ENCODE assay signal across 12 cellular contexts in genomic region chr10:75396861-75397570, GRCh38. TPM values are rescaled to one million over a fixed set of nuclear protein-coding genes. Genes with fewer than 3 reads are reported as not detected.
DNase-seq lines count a peak whose midpoint lies in the region; ATAC-seq and TF ChIP-seq lines count a peak whose summit lies in the region.
"Had no signal": no experiment of that assay in that cellular context is flagged by ENCODE, and none has a peak within 500 bp of the region (broad histone marks: within the 10 kb centered on the region; RNA-seq: fewer than 3 reads in every experiment).

No MANE protein-coding gene starts in this region.

- H3K4me3 ChIP-seq in PC-3 (ENCODE audit: low read length) (peak overlapping the region; percentile 79), fibroblast of the aortic adventitia (ENCODE audit: low read depth, low read length) (peak overlapping the region; percentile 99)
- H3K4me3 ChIP-seq: BLaER1 treated with 17β-estradiol and CSF1 and Interleukin-3, amounts not matched to agents 10 nM and 100 nM had no signal

- H3K27me3 ChIP-seq in PC-3 (ENCODE audit: low read length) = peaks cover 75% of the 10 kb centered on the region

- peak overlapping the region; percentile 80 for H3K9ac ChIP-seq in PC-3 (ENCODE audit: low read length)
- H3K9ac ChIP-seq: BLaER1 treated with 17β-estradiol and CSF1 and Interleukin-3, amounts not matched to agents 10 nM and 100 nM had no signal

- peaks cover 19% of the 10 kb centered on the region for H3K4me1 Mint-ChIP-seq in nephron
- peaks cover 5% of the 10 kb centered on the region for H3K4me1 Mint-ChIP-seq in activated T-helper 17 cell treated with anti-CD3 and anti-CD28 coated beads, Interleukin-2, amount 50 U/mL, for 72 hours

- peaks cover 40% of the 10 kb centered on the region for H3K27me3 Mint-ChIP-seq in nephron (ENCODE audit: low read depth)
- peaks cover 34% of the 10 kb centered on the region for H3K27me3 Mint-ChIP-seq in activated T-helper 17 cell treated with anti-CD3 and anti-CD28 coated beads, Interleukin-2, amount 50 U/mL, for 72 hours

- CTCF ChIA-PET in PC-3 (lab: Charles Lee) = interaction anchor here (0.5 to 1.0 kb wide), 3 partner anchors 209 to 1806 kb away, joined by 3 to 13 read pairs (median 5); partner anchors contain the start of gene USP54

- DNase-seq in PC-3 = peak; percentile 66
- peak; percentile 22 for DNase-seq in fibroblast of the aortic adventitia (ENCODE audit: low read depth)
- DNase-seq in stimulated activated CD4-positive, alpha-beta T cell treated with anti-CD3 and anti-CD28 coated beads, Interleukin-2, amount 100 ng/mL, for 24 hours = no peak
- DNase-seq: activated CD4-positive, alpha-beta T cell treated with anti-CD3 and anti-CD28 coated beads, Interleukin-2, amount 50 U/mL, for 48 hours; NCI-H526; stimulated activated CD4-positive, alpha-beta T cell treated with anti-CD3 and anti-CD28 coated beads, Interleukin-4, amount 100 ng/mL, for 4 hours had no signal

- H3K27ac ChIP-seq in 22Rv1 = peak overlapping the region; percentile 100
- H3K27ac ChIP-seq in PC-3 (ENCODE audit: low read length) = peak overlapping the region; percentile 45
- H3K27ac ChIP-seq: BLaER1 treated with 17β-estradiol and CSF1 and Interleukin-3, amounts not matched to agents 10 nM and 100 nM had no signal

- no peaks in the 10 kb centered on the region for H3F3A ChIP-seq in PC-3 (ENCODE audit: low read length, unreplicated experiment)

- peak overlapping the region; percentile 87 to 100 (median 97) for H3K4me3 Mint-ChIP-seq in nephron
- H3K4me3 Mint-ChIP-seq in activated T-helper 17 cell treated with anti-CD3 and anti-CD28 coated beads, Interleukin-2, amount 50 U/mL, for 72 hours = no peak overlapping the region

- ATAC-seq in PC-3 (peak; percentile 8), GM18907 (IDR thresholded peaks at IDR 0.05; ENCODE audit: unreplicated experiment) (no peak), HG03175 (IDR thresholded peaks at IDR 0.05; ENCODE audit: unreplicated experiment) (no peak)
- ATAC-seq in activated T-helper 17 cell treated with anti-CD3 and anti-CD28 coated beads, Interleukin-2, amount 50 U/mL, for 72 hours (replicated peaks) = no peak

- peaks cover 45% of the 10 kb centered on the region for H3K36me3 Mint-ChIP-seq in nephron (ENCODE audit: low read depth)
- peaks cover 8% of the 10 kb centered on the region for H3K36me3 Mint-ChIP-seq in activated T-helper 17 cell treated with anti-CD3 and anti-CD28 coated beads, Interleukin-2, amount 50 U/mL, for 72 hours (ENCODE audit: low read depth)

- no peaks in the 10 kb centered on the region for H3K36me3 ChIP-seq in PC-3 (ENCODE audit: low read depth, low read length)

- peaks cover 6% of the 10 kb centered on the region; the same call in 1 of the 2 replicates for H3K4me1 ChIP-seq in PC-3 (ENCODE audit: insufficient read depth, low read length)

- peak overlapping the region; percentile 96 to 98 (median 98) for H3K27ac Mint-ChIP-seq in nephron
- H3K27ac Mint-ChIP-seq in activated T-helper 17 cell treated with anti-CD3 and anti-CD28 coated beads, Interleukin-2, amount 50 U/mL, for 72 hours = no peak overlapping the region

- H3K9me3 Mint-ChIP-seq in nephron = no peaks in the 10 kb centered on the region
- no peaks in the 10 kb centered on the region for H3K9me3 Mint-ChIP-seq in activated T-helper 17 cell treated with anti-CD3 and anti-CD28 coated beads, Interleukin-2, amount 50 U/mL, for 72 hours

- POLR2A ChIA-PET in PC-3 (lab: Charles Lee; ENCODE audit: unreplicated experiment) = interaction anchor here (0.7 kb wide), 1 partner anchor 1990 kb away, joined by 3 read pairs; no protein-coding TSS in a partner anchor

- TF ChIP-seq CTCF in 22Rv1 (IDR thresholded peaks at IDR 0.05) (no peak), PC-3 (conservative IDR thresholded peaks at IDR 0.05; ENCODE audit: low read depth, low read length) (no peak), fibroblast of the aortic adventitia (IDR thresholded peaks at IDR 0.05; ENCODE audit: insufficient read depth, low read length) (no peak), nephron (IDR thresholded peaks at IDR 0.05; ENCODE audit: unreplicated experiment in 3 of 3) (no peak)

- peak overlapping the region; percentile 84 for H3K4me2 ChIP-seq in PC-3 (ENCODE audit: low read length)
- H3K4me2 ChIP-seq: BLaER1 treated with 17β-estradiol and CSF1 and Interleukin-3, amounts not matched to agents 10 nM and 100 nM had no signal

- no TSS peak for BruUV-seq in PC-3 (replicated peaks; lab: Mats Ljungman, UMichigan)

- H3K9me3 ChIP-seq in PC-3 (ENCODE audit: low read length) = no peaks in the 10 kb centered on the region

- intact Hi-C loops in PC-3 (cut with micrococcal nuclease) = loop anchor here (2.0 to 5.0 kb wide), 2 partner anchors 162 to 210 kb away; partner anchors contain the start of gene COMTD1

- peaks cover 22% of the 10 kb centered on the region for H4K20me1 ChIP-seq in PC-3 (ENCODE audit: low read length)

- no peaks in the 10 kb centered on the region for H3K9me2 ChIP-seq in PC-3 (replicated peaks; ENCODE audit: low read length)

- H2AFZ ChIP-seq in PC-3 (ENCODE audit: low read length) = peak overlapping the region; percentile 61

- H3K79me2 ChIP-seq in PC-3 (ENCODE audit: low read length) = peaks cover 60% of the 10 kb centered on the region

RNA-seq across cellular contexts. Expression of gene ZNF503, which starts 4.5 kb away (rescaled TPM):
- total RNA-seq in PC-3 (2014; rRNA removed) (42.3 and 72.1 TPM in 2 replicates), fibroblast of the aortic adventitia (ENCODE audit: low replicate concordance) (21.7 and 29.8 TPM in 2 replicates)
- total RNA-seq in activated T-helper 17 cell treated with anti-CD3 and anti-CD28 coated beads, Interleukin-2, amount 50 U/mL, for 72 hours = under 1 TPM; 0.13 to 0.30 TPM

RNA-seq across cellular contexts. Expression of gene LRMDA, which starts 34.4 kb away (rescaled TPM):
- total RNA-seq in PC-3 (2014; rRNA removed) = 1.2 and 3.6 TPM in 2 replicates
- 3.6 and 6.3 TPM in 2 replicates for total RNA-seq in fibroblast of the aortic adventitia (ENCODE audit: low replicate concordance)
- not detected for total RNA-seq in activated T-helper 17 cell treated with anti-CD3 and anti-CD28 coated beads, Interleukin-2, amount 50 U/mL, for 72 hours

Comparison
In these comparisons a context has a peak if more than half of its experiments do, and no peak if none do; other contexts are left out.
1. DNase-seq: peak in PC-3 (single experiment) and fibroblast of the aortic adventitia (single experiment); none in stimulated activated CD4-positive, alpha-beta T cell treated with anti-CD3 and anti-CD28 coated beads, Interleukin-2, amount 100 ng/mL, for 24 hours (0 of 2).
2. RNA of gene ZNF503, which starts 4.5 kb away (total RNA-seq): 42.3 to 72.1 TPM in PC-3 and 21.7 to 29.8 TPM in fibroblast of the aortic adventitia; 0.13 to 0.30 TPM in activated T-helper 17 cell treated with anti-CD3 and anti-CD28 coated beads, Interleukin-2, amount 50 U/mL, for 72 hours; every median in the first group is over 10 times any median in the second.